In genomic region chr19:12649941-12650340, GRCh38 we compare ENCODE assay signal across 19 cellular contexts. TPM values are rescaled to one million over a fixed set of nuclear protein-coding genes. Genes with fewer than 3 reads are reported as not detected.
DNase-seq lines count a peak whose midpoint lies in the region; ATAC-seq and TF ChIP-seq lines count a peak whose summit lies in the region.
"Had no signal": no experiment of that assay in that cellular context is flagged by ENCODE, and none has a peak within 500 bp of the region (broad histone marks: within the 10 kb centered on the region; RNA-seq: fewer than 3 reads in every experiment).

No MANE protein-coding gene starts in this region.

- intact Hi-C loops in left ventricle myocardium superior (cut with micrococcal nuclease) = no loop called here
- intact Hi-C loops in Right ventricle myocardium superior (cut with DNase I) = no loop called here

- H3F3A ChIP-seq in smooth muscle cell (ENCODE audit: low read depth) = no peaks in the 10 kb centered on the region

- H3K9me3 ChIP-seq in neuronal stem cell (replicated peaks in 1 of 2; ENCODE audit: control insufficient read depth in 2 of 2, insufficient read depth in 1 of 2, low read depth in 1 of 2, low read length in 2 of 2) (no peaks in the 10 kb centered on the region), smooth muscle cell (replicated peaks; ENCODE audit: low read depth) (no peaks in the 10 kb centered on the region)
- H3K9me3 ChIP-seq: BE2C had no signal

- H3K4ac ChIP-seq in neuronal stem cell (ENCODE audit: low read length) = no peak overlapping the region

- H3K4me3 ChIP-seq in neuronal stem cell (ENCODE audit: low read length in 2 of 2) = no peak overlapping the region
- H3K4me3 ChIP-seq in smooth muscle cell = no peak overlapping the region
- H3K4me3 ChIP-seq: GM23338 had no signal

- no peak overlapping the region for H3K27ac ChIP-seq in neuronal stem cell (replicated peaks; ENCODE audit: low read length)
- H3K27ac ChIP-seq in smooth muscle cell (ENCODE audit: low read depth) = no peak overlapping the region

- no peaks in the 10 kb centered on the region for H3K79me2 ChIP-seq in smooth muscle cell (ENCODE audit: low read depth)

- H3K23ac ChIP-seq in neuronal stem cell (ENCODE audit: low read depth, low read length, poor library complexity) = peak overlapping the region; percentile 65

- H3K27me3 Mint-ChIP-seq in central memory CD8-positive, alpha-beta T cell = no peaks in the 10 kb centered on the region
- H3K27me3 Mint-ChIP-seq in stimulated activated naive B cell treated with anti-CD40 and anti-IgM and Interleukin-4, amounts not matched to agents 10 μg/mL and 1 μg/mL and 100 μg/mL, for 72 hours = no peaks in the 10 kb centered on the region
- H3K27me3 Mint-ChIP-seq: CD4-positive, CD25-positive, alpha-beta regulatory T cell; CD8-positive, alpha-beta memory T cell had no signal

- no peaks in the 10 kb centered on the region for H3K4me1 Mint-ChIP-seq in central memory CD8-positive, alpha-beta T cell
- peaks cover 16 to 17% of the 10 kb centered on the region in 2 donors for H3K4me1 Mint-ChIP-seq in stimulated activated naive B cell treated with anti-CD40 and anti-IgM and Interleukin-4, amounts not matched to agents 10 μg/mL and 1 μg/mL and 100 μg/mL, for 72 hours
- H3K4me1 Mint-ChIP-seq: CD8-positive, alpha-beta memory T cell had no signal

- WGBS in neuronal stem cell (ENCODE audit: extremely low coverage in 2 of 2, insufficient read length in 2 of 2, insufficient replicate concordance in 1 of 2), 2 donors = no CpG with 5 or more reads among the region's 10 CpGs
- WGBS in smooth muscle cell (ENCODE audit: low lambda C conversion rate) = 97% methylated on average over 10 of the region's 10 CpGs

- no peak for ATAC-seq in left ventricle myocardium superior
- ATAC-seq in Right ventricle myocardium superior (ENCODE audit: poor library complexity) = no peak
- no peak for ATAC-seq in central memory CD8-positive, alpha-beta T cell (replicated peaks; ENCODE audit: extremely low read depth, poor library complexity, severe bottlenecking)
- ATAC-seq in stimulated activated naive B cell treated with anti-CD40 and anti-IgM and Interleukin-4, amounts not matched to agents 10 μg/mL and 1 μg/mL and 100 μg/mL, for 72 hours (replicated peaks) = no peak
- ATAC-seq: GM23338 had no signal

- no peak overlapping the region for H2BK12ac ChIP-seq in neuronal stem cell (ENCODE audit: low read length)

- H2BK15ac ChIP-seq in neuronal stem cell (ENCODE audit: low read length) = no peak overlapping the region

- H2AK5ac ChIP-seq in neuronal stem cell (ENCODE audit: low read depth, low read length) = peak overlapping the region; percentile 35

- no peak for TF ChIP-seq CTCF in smooth muscle cell (IDR thresholded peaks at IDR 0.05; ENCODE audit: borderline replicate concordance, insufficient read depth, poor library complexity, severe bottlenecking)

- peak overlapping the region; percentile 38 for H3K27ac Mint-ChIP-seq in central memory CD8-positive, alpha-beta T cell (ENCODE audit: low read depth)
- H3K27ac Mint-ChIP-seq in stimulated activated naive B cell treated with anti-CD40 and anti-IgM and Interleukin-4, amounts not matched to agents 10 μg/mL and 1 μg/mL and 100 μg/mL, for 72 hours = peak overlapping the region; percentile 42
- H3K27ac Mint-ChIP-seq: CD4-positive, CD25-positive, alpha-beta regulatory T cell; GM23338 had no signal

- H2BK5ac ChIP-seq in neuronal stem cell (ENCODE audit: low read length) = no peak overlapping the region

- no peak overlapping the region for H3K18ac ChIP-seq in neuronal stem cell (ENCODE audit: low read length)

- no peak overlapping the region for H3K9ac ChIP-seq in neuronal stem cell (ENCODE audit: low read depth, low read length, poor library complexity)
- H3K9ac ChIP-seq in smooth muscle cell (ENCODE audit: low read depth) = no peak overlapping the region

- H2AFZ ChIP-seq in neuronal stem cell (ENCODE audit: low read length) (no peak overlapping the region), smooth muscle cell (ENCODE audit: low read depth) (no peak overlapping the region)
- H2AFZ ChIP-seq: GM23338 had no signal

- no peaks in the 10 kb centered on the region for H3K4me1 ChIP-seq in neuronal stem cell (ENCODE audit: control insufficient read depth in 2 of 2, insufficient read depth in 1 of 2, low read depth in 1 of 2, low read length in 2 of 2)
- no peaks in the 10 kb centered on the region for H3K4me1 ChIP-seq in smooth muscle cell (ENCODE audit: low read depth)
- H3K4me1 ChIP-seq: BE2C had no signal

- no peak overlapping the region for H2BK120ac ChIP-seq in neuronal stem cell (ENCODE audit: low read depth, low read length)

- no peaks in the 10 kb centered on the region for H3K9me3 Mint-ChIP-seq in central memory CD8-positive, alpha-beta T cell
- peaks cover 0 to 2% of the 10 kb centered on the region in 2 donors for H3K9me3 Mint-ChIP-seq in stimulated activated naive B cell treated with anti-CD40 and anti-IgM and Interleukin-4, amounts not matched to agents 10 μg/mL and 1 μg/mL and 100 μg/mL, for 72 hours
- H3K9me3 Mint-ChIP-seq: CD8-positive, alpha-beta memory T cell had no signal

- H3K4me3 Mint-ChIP-seq in central memory CD8-positive, alpha-beta T cell = no peak overlapping the region
- no peak overlapping the region for H3K4me3 Mint-ChIP-seq in stimulated activated naive B cell treated with anti-CD40 and anti-IgM and Interleukin-4, amounts not matched to agents 10 μg/mL and 1 μg/mL and 100 μg/mL, for 72 hours
- H3K4me3 Mint-ChIP-seq: CD4-positive, CD25-positive, alpha-beta regulatory T cell; CD8-positive, alpha-beta memory T cell; GM23338 had no signal

- DNase-seq in left ventricle myocardium superior = peak; percentile 11
- no peak for DNase-seq in Right ventricle myocardium superior
- DNase-seq in central memory CD8-positive, alpha-beta T cell (ENCODE audit: low spot score in 2 of 2) = no peak
- DNase-seq in neuronal stem cell (ENCODE audit: low spot score) = no peak
- DNase-seq in stimulated activated naive B cell treated with anti-CD40 and anti-IgM and Interleukin-4, amounts not matched to agents 10 μg/mL and 1 μg/mL and 100 μg/mL, for 72 hours = no peak
- DNase-seq in stimulated activated CD4-positive, alpha-beta T cell treated with anti-CD3 and anti-CD28 coated beads, Interleukin-4, amount 100 ng/mL, for 1 hour = no peak
- no peak for DNase-seq in erythroblast (lab: John Stamatoyannopoulos, UW)
- DNase-seq in smooth muscle cell (lab: John Stamatoyannopoulos, UW; ENCODE audit: unreplicated experiment) = no peak
- DNase-seq: 8988T; BE2C; C1 segment of cervical spinal cord; CD4-positive, CD25-positive, alpha-beta regulatory T cell; CD8-positive, alpha-beta memory T cell; COR-L47; HCEC 1CT had no signal

- no peaks in the 10 kb centered on the region for H4K20me1 ChIP-seq in smooth muscle cell (ENCODE audit: low read depth)

- H3K79me1 ChIP-seq in neuronal stem cell (ENCODE audit: low read depth, low read length) = no peaks in the 10 kb centered on the region

- peaks cover 20% of the 10 kb centered on the region for H3K36me3 Mint-ChIP-seq in central memory CD8-positive, alpha-beta T cell (ENCODE audit: insufficient read depth)
- peaks cover 54 to 62% of the 10 kb centered on the region in 2 donors for H3K36me3 Mint-ChIP-seq in stimulated activated naive B cell treated with anti-CD40 and anti-IgM and Interleukin-4, amounts not matched to agents 10 μg/mL and 1 μg/mL and 100 μg/mL, for 72 hours

- no peak overlapping the region for H4K8ac ChIP-seq in neuronal stem cell (ENCODE audit: low read depth, low read length)

- H3K27me3 ChIP-seq in neuronal stem cell (ENCODE audit: control insufficient read depth in 3 of 3, insufficient read depth in 3 of 3, low read depth in 1 of 3, low read length in 3 of 3) (no peaks in the 10 kb centered on the region), smooth muscle cell (ENCODE audit: low read depth) (no peaks in the 10 kb centered on the region)
- H3K27me3 ChIP-seq: BE2C had no signal

- TF ChIP-seq POLR2A in erythroblast (IDR thresholded peaks at IDR 0.05; ENCODE audit: low read length) = no peak

- H3K4me2 ChIP-seq in neuronal stem cell (ENCODE audit: insufficient read depth, low read length, poor library complexity, severe bottlenecking) (no peak overlapping the region), smooth muscle cell (no peak overlapping the region)
- H3K4me2 ChIP-seq: GM23338 had no signal

- H3K36me3 ChIP-seq in neuronal stem cell (replicated peaks in 1 of 2; ENCODE audit: control insufficient read depth in 2 of 2, insufficient read depth in 2 of 2, low read length in 2 of 2) = peaks cover 4 to 17% of the 10 kb centered on the region in 2 donors
- H3K36me3 ChIP-seq in smooth muscle cell (ENCODE audit: low read depth) = peaks cover 4% of the 10 kb centered on the region
- H3K36me3 ChIP-seq: BE2C had no signal

- no peak overlapping the region for H3K14ac ChIP-seq in neuronal stem cell (ENCODE audit: low read length)

- H4K91ac ChIP-seq in neuronal stem cell (ENCODE audit: low read depth, low read length, poor library complexity) = no peak overlapping the region

RNA-seq across cellular contexts. Expression of gene MAN2B1, which starts 16.6 kb away (rescaled TPM):
- total RNA-seq in left ventricle myocardium superior (32.5 TPM), Right ventricle myocardium superior (33.2 TPM), smooth muscle cell (69.2 and 77.9 TPM in 2 replicates)
- 48.1 TPM for polyA plus RNA-seq in neuronal stem cell (2013, experiment 1 of 2)
- polyA plus RNA-seq in neuronal stem cell (2013, experiment 2 of 2) = 48.3 TPM
- 46.1 and 51.0 TPM in 2 replicates for polyA plus RNA-seq in smooth muscle cell

RNA-seq across cellular contexts. Expression of gene WDR83, which starts 16.7 kb away (rescaled TPM):
- total RNA-seq in left ventricle myocardium superior = 8.7 TPM
- total RNA-seq in Right ventricle myocardium superior = 6.5 TPM
- polyA plus RNA-seq in neuronal stem cell (2013, experiment 1 of 2) = 11.5 TPM
- polyA plus RNA-seq in neuronal stem cell (2013, experiment 2 of 2) = 10.8 TPM
- total RNA-seq in smooth muscle cell = 4.8 and 12.4 TPM in 2 replicates
- polyA plus RNA-seq in smooth muscle cell = 21.6 TPM in 2 replicates

RNA-seq across cellular contexts. Expression of gene DHPS, which starts 31.7 kb away (rescaled TPM):
- 60.2 TPM for total RNA-seq in left ventricle myocardium superior
- 42.9 TPM for total RNA-seq in Right ventricle myocardium superior
- polyA plus RNA-seq in neuronal stem cell (2013, experiment 1 of 2) = 92.1 TPM
- 91.6 TPM for polyA plus RNA-seq in neuronal stem cell (2013, experiment 2 of 2)
- 44.0 and 67.6 TPM in 2 replicates for total RNA-seq in smooth muscle cell
- 43.9 and 57.3 TPM in 2 replicates for polyA plus RNA-seq in smooth muscle cell

RNA-seq across cellular contexts. Expression of gene GNG14, which starts 37.9 kb away (rescaled TPM):
- total RNA-seq in left ventricle myocardium superior (not detected), Right ventricle myocardium superior (not detected), smooth muscle cell (not detected in 2 replicates)
- polyA plus RNA-seq in neuronal stem cell (2013, experiment 1 of 2) = not detected
- polyA plus RNA-seq in neuronal stem cell (2013, experiment 2 of 2) = not detected
- 2.0 TPM in 1 of 2 replicates, not detected in the other for polyA plus RNA-seq in smooth muscle cell
- total RNA-seq: A673; CD4-positive, CD25-positive, alpha-beta regulatory T cell; CD8-positive, alpha-beta memory T cell; GM23338; HT-29 had no signal
- polyA plus RNA-seq: AG04450; CD4-positive, CD25-positive, alpha-beta regulatory T cell; CD8-positive, alpha-beta memory T cell; GM23338 had no signal

RNA-seq across cellular contexts. Expression of gene ZNF791, which starts 39.2 kb away (rescaled TPM):
- total RNA-seq in left ventricle myocardium superior = 15.5 TPM
- 14.5 TPM for total RNA-seq in Right ventricle myocardium superior
- polyA plus RNA-seq in neuronal stem cell (2013, experiment 1 of 2) = 15.4 TPM
- polyA plus RNA-seq in neuronal stem cell (2013, experiment 2 of 2) = 17.2 TPM
- total RNA-seq in smooth muscle cell = 17.4 and 25.9 TPM in 2 replicates
- polyA plus RNA-seq in smooth muscle cell = 15.3 and 20.6 TPM in 2 replicates
